In the genomic region with DNA sequence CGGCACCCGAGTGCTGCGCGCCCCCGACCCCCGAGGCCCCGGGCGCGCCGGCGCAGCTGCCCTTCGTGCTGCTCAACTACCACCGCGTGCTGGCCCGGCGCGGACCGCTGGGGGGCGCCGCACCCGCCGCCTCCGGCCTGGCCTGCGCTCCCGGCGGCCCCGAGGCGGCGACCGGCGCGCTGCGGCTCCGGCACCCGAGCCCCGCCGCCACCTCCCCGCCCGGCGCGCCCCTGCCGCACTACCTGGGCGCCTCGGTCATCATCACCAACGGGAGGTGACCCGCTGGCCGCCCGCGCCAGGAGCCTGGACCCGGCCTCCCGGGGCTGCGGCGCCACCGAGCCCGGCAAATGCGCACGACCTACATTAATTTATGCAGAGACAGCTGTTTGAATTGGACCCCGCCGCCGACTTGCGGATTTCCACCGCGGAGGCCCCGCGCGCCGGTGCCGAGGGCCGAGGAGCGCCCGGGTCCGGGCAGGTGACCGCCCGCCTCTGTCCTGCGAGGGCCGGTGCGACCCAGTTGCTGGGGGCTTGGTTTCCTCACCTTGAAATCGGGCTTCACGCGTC, we compare ENCODE assay signal across 9 cellular contexts. TPM values are rescaled to one million over a fixed set of nuclear protein-coding genes. Genes with fewer than 3 reads are reported as not detected.
DNase-seq lines count a peak whose midpoint lies in the region; ATAC-seq, FAIRE-seq and TF ChIP-seq lines count a peak whose summit lies in the region.
"Had no signal": no experiment of that assay in that cellular context is flagged by ENCODE, and none has a peak within 500 bp of the region (broad histone marks: within the 10 kb centered on the region; RNA-seq: fewer than 3 reads in every experiment).

No MANE protein-coding gene starts in this region.

- peak overlapping the region; percentile 21 for H3K4me3 ChIP-seq in K562
- H3K4me3 ChIP-seq: BLaER1 treated with 17β-estradiol and CSF1 and Interleukin-3, amounts not matched to agents 10 nM and 100 nM had no signal

- peaks cover 34 to 42% of the 10 kb centered on the region in 2 experiments; a peak in 4 of 5 replicates for H3K27me3 ChIP-seq in K562 (ENCODE audit: control insufficient read depth in 2 of 2, insufficient read depth in 2 of 2, low read length in 2 of 2)

- DNase-seq in NCI-H2029 (lab: John Stamatoyannopoulos, UW) = peak; percentile 35
- no peak for DNase-seq in NCI-H2029 treated with DMSO at 0.1 percent for 48 hours (lab: John Stamatoyannopoulos, UW)
- DNase-seq in NCI-H69 (lab: John Stamatoyannopoulos, UW) = peak; percentile 84
- peak; percentile 70 to 87 (median 81) for DNase-seq in K562 (ENCODE audit: extremely low read depth in 1 of 4, low spot score in 3 of 4)
- peak; percentile 39 for DNase-seq in iris pigment epithelial cell (ENCODE audit: low read depth)
- peak in 3 of 4 experiments; percentile 7 to 50 (median 10) for DNase-seq in stimulated activated CD4-positive, alpha-beta T cell treated with anti-CD3 and anti-CD28 coated beads, Interleukin-1b, Interleukin-23, amount 100 ng/mL, for 24 hours (ENCODE audit: low read depth in 4 of 4, low spot score in 1 of 4)
- no peak for DNase-seq in COR-L47 (lab: John Stamatoyannopoulos, UW)

- H4K20me1 ChIP-seq in K562 (replicated peaks; ENCODE audit: control insufficient read depth, insufficient read depth, low read length) = no peaks in the 10 kb centered on the region; the same call in none of the 2 replicates
- H4K20me1 ChIP-seq: BLaER1 treated with 17β-estradiol and CSF1 and Interleukin-3, amounts not matched to agents 10 nM and 100 nM had no signal

- CTCF ChIA-PET in K562 (lab: Yijun Ruan, JAX; ENCODE audit: low intra/inter-chr PET ratio) = interaction anchor here (2.4 kb wide), 1 partner anchor 179 kb away, joined by 10 read pairs; no protein-coding TSS in a partner anchor

- H3K9ac ChIP-seq in K562 (ENCODE audit: insufficient read depth in 1 of 2, low read depth in 2 of 2, low read length in 2 of 2) = peak overlapping the region in 1 of 2 experiments; percentile 31; a peak in 1 of 4 replicates
- H3K9ac ChIP-seq: BLaER1 treated with 17β-estradiol and CSF1 and Interleukin-3, amounts not matched to agents 10 nM and 100 nM had no signal

- in situ Hi-C loops in K562 (cut with MboI) = loop anchor here (10.0 kb wide), 1 partner anchor 177 kb away; no protein-coding TSS in a partner anchor

- H3K9me1 ChIP-seq in K562 (ENCODE audit: control insufficient read depth, insufficient read depth, low read length) = no peaks in the 10 kb centered on the region

- peak; percentile 90 for ATAC-seq in K562
- no peak for ATAC-seq in GM19467 (IDR thresholded peaks at IDR 0.05; ENCODE audit: unreplicated experiment)

- peak in 2 of 3 experiments; percentile 42 to 71; a peak in 3 of 6 replicates for TF ChIP-seq CTCF in K562 (IDR thresholded peaks at IDR 0.05 in 2 of 3, conservative IDR thresholded peaks at IDR 0.05 in 1 of 3; ENCODE audit: insufficient read depth in 2 of 3, low read depth in 1 of 3, low read length in 3 of 3)

- WGBS in K562 (ENCODE audit: insufficient coverage, low coverage, missing lambda C conversion rate) = 36% methylated on average over 58 of the region's 80 CpGs

- intact Hi-C loops in K562 (cut with micrococcal nuclease) = loop anchor here (5.0 kb wide), 2 partner anchors 104 to 179 kb away; no protein-coding TSS in a partner anchor

- H3K36me3 ChIP-seq in K562 (ENCODE audit: control insufficient read depth, insufficient read depth, low read length) = no peaks in the 10 kb centered on the region

- TF ChIP-seq RAD21 in K562 (CRISPR knock-in tag; conservative IDR thresholded peaks at IDR 0.05 in 1 of 2, IDR thresholded peaks at IDR 0.05 in 1 of 2) = peak in 1 of 2 experiments; percentile 54; a peak in 2 of 4 replicates

- no peak for TF ChIP-seq POLR2A in K562 (conservative IDR thresholded peaks at IDR 0.05)

- peaks cover 0 to 21% of the 10 kb centered on the region in 2 experiments; a peak in 3 of 5 replicates for H3K4me1 ChIP-seq in K562 (replicated peaks in 1 of 2; ENCODE audit: control insufficient read depth in 2 of 2, insufficient read depth in 2 of 2, low read length in 2 of 2)

- no peak for TF ChIP-seq EP300 in K562 (IDR thresholded peaks at IDR 0.05; ENCODE audit: low read length)

- BruUV-seq in K562 (replicated peaks; lab: Mats Ljungman, UMichigan) = no TSS peak

- H3K27ac ChIP-seq in K562 (ENCODE audit: extremely low read depth, low read depth, low read length) = no peak overlapping the region
- H3K27ac ChIP-seq: BLaER1 treated with 17β-estradiol and CSF1 and Interleukin-3, amounts not matched to agents 10 nM and 100 nM had no signal

- FAIRE-seq in K562 (lab: Jason Lieb, UNC) = no peak

- POLR2A ChIA-PET in K562 (lab: Yijun Ruan, JAX) = interaction anchor here (0.6 to 1.3 kb wide), 2 partner anchors 10 to 1490 kb away, joined by 3 to 4 read pairs; no protein-coding TSS in a partner anchor

- no peak overlapping the region for H2AFZ ChIP-seq in K562 (ENCODE audit: low read depth, low read length)

- no peaks in the 10 kb centered on the region for H3K79me2 ChIP-seq in K562 (ENCODE audit: control insufficient read depth, insufficient read depth, low read length)

- peak overlapping the region; percentile 34; the same call in 1 of the 2 replicates for H3K4me2 ChIP-seq in K562 (ENCODE audit: insufficient read depth, low read length)
- H3K4me2 ChIP-seq: BLaER1 treated with 17β-estradiol and CSF1 and Interleukin-3, amounts not matched to agents 10 nM and 100 nM had no signal

- no peaks in the 10 kb centered on the region for H3K9me3 ChIP-seq in K562 (replicated peaks; ENCODE audit: control insufficient read depth, insufficient read depth, low read depth, low read length)

TF ChIP-seq in K562, 482 proteins besides CTCF, POLR2A, EP300 and RAD21 (continues in another document):
- TF ChIP-seq SFPQ (IDR thresholded peaks at IDR 0.05; ENCODE audit: low read depth, low read length) (no peak), ERF (CRISPR knock-in tag; IDR thresholded peaks at IDR 0.05) (no peak)
- TF ChIP-seq, protein P1, sequence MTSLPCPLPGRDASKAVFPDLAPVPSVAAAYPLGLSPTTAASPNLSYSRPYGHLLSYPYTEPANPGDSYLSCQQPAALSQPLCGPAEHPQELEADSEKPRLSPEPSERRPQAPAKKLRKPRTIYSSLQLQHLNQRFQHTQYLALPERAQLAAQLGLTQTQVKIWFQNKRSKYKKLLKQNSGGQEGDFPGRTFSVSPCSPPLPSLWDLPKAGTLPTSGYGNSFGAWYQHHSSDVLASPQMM (CRISPR knock-in tag; IDR thresholded peaks at IDR 0.05) = no peak

RNA-seq across cellular contexts. Expression of gene SIM2, which starts 49.0 kb away (rescaled TPM):
- not detected in 2 replicates for total RNA-seq in K562 (2011; cell fraction: chromatin; rRNA removed; ENCODE audit: low replicate concordance)
- total RNA-seq in K562 (2011; cell fraction: nucleolus; rRNA removed) = not detected in 2 replicates
- not detected in 2 replicates for total RNA-seq in K562 (2011; cell fraction: nucleoplasm; rRNA removed)
- not detected in 2 replicates for total RNA-seq in K562 (2014; rRNA removed)
- not detected in 2 replicates for total RNA-seq in K562 (2014; rRNA removed; fragmentation: Illumina TruSeq; extraction: Trizol)
- total RNA-seq in K562 (2015; rRNA removed; fragmentation: Illumina TruSeq; extraction: Trizol) = not detected in 2 replicates
- total RNA-seq in K562 (2021) = 0.11 TPM in 2 replicates
- not detected in 2 replicates for polyA plus RNA-seq in K562 (2011; rRNA removed)
- not detected in 2 replicates for polyA plus RNA-seq in K562 (2011; cell fraction: cytosol; rRNA removed)
- not detected in 2 replicates for polyA plus RNA-seq in K562 (2011; cell fraction: nucleus; rRNA removed)
- polyA plus RNA-seq in K562 (2012) = 0.14 and 0.35 TPM in 2 replicates
- not detected in 2 replicates for polyA plus RNA-seq in K562 (2014; fragmentation: Illumina TruSeq; extraction: Trizol)
- polyA plus RNA-seq in K562 (2014; fragmentation: Nextera tagmentation; extraction: Ambion mirVana) = under 1 TPM; 0.07 to 0.08 TPM
- polyA plus RNA-seq in K562 (2014; rRNA removed) = not detected in 2 replicates
- not detected in 2 replicates for polyA minus RNA-seq in K562 (2011; rRNA and poly(A)+ RNA removed)
- not detected in 2 replicates for polyA minus RNA-seq in K562 (2011; cell fraction: cytosol; rRNA and poly(A)+ RNA removed)
- not detected in 2 replicates for polyA minus RNA-seq in K562 (2011; cell fraction: nucleus; rRNA and poly(A)+ RNA removed)

Comparison
In these comparisons a context has a peak if more than half of its experiments do, and no peak if none do; other contexts are left out.
1. DNase-seq: peak in NCI-H2029 (single experiment), NCI-H69 (single experiment), K562 (4 of 4), iris pigment epithelial cell (single experiment) and stimulated activated CD4-positive, alpha-beta T cell treated with anti-CD3 and anti-CD28 coated beads, Interleukin-1b, Interleukin-23, amount 100 ng/mL, for 24 hours (3 of 4); none in NCI-H2029 treated with DMSO at 0.1 percent for 48 hours (single experiment) and COR-L47 (single experiment).